Comparison of ENCODE assay signal across 16 cellular contexts in the genomic region with DNA sequence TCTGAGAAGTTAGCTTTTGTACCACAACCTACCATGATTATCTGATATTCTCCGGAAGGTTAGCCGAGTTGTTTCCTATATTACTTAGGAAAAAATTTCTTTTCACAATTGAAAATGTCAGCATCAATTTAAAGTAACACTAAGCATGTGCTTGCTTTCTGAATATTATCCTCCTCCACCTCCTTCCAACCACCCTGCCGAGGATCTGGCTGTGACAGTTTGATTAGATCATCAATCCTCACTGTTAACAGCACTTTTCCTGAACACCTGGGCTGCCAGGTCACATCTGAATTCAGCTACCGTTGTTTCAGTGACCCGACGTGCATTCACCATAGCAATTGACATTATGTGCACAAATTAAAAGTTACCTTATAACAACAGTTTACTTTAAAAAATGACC.
DNase-seq lines count a peak whose midpoint lies in the region; ATAC-seq and TF ChIP-seq lines count a peak whose summit lies in the region.
"Had no signal": no experiment of that assay in that cellular context is flagged by ENCODE, and none has a peak within 500 bp of the region (broad histone marks: within the 10 kb centered on the region; RNA-seq: fewer than 3 reads in every experiment).

No MANE protein-coding gene starts in this region.

- H3K27me3 ChIP-seq in mesendoderm (ENCODE audit: insufficient read depth, low read length, poor library complexity), result no peaks in the 10 kb centered on the region
- H3K27me3 ChIP-seq in PC-3 (ENCODE audit: low read length), result no peaks in the 10 kb centered on the region

- H3K23ac ChIP-seq in mesendoderm (ENCODE audit: low read length), result no peak overlapping the region

- no peak overlapping the region for H2BK120ac ChIP-seq in mesendoderm (ENCODE audit: low read depth, low read length)

- H3K4me1 ChIP-seq in OCI-LY7 (ENCODE audit: insufficient read depth, low read length, poor library complexity, severe bottlenecking) (peaks cover 35% of the 10 kb centered on the region), mesendoderm (ENCODE audit: control insufficient read depth, low read depth, low read length) (peaks cover 3% of the 10 kb centered on the region), PC-3 (ENCODE audit: insufficient read depth, low read length) (peaks cover 26% of the 10 kb centered on the region)

- no peak for TF ChIP-seq CTCF in OCI-LY7 (conservative IDR thresholded peaks at IDR 0.05; ENCODE audit: low read length)
- no peak for TF ChIP-seq CTCF in PC-3 (conservative IDR thresholded peaks at IDR 0.05; ENCODE audit: low read depth, low read length)

- intact Hi-C loops in OCI-LY7 (cut with micrococcal nuclease; ENCODE audit: unreplicated experiment), result no loop called here
- intact Hi-C loops in PC-3 (cut with micrococcal nuclease), result loop anchor here (5.0 kb wide), 2 partner anchors 93 to 143 kb away; no protein-coding TSS in a partner anchor

- H2AK5ac ChIP-seq in mesendoderm (ENCODE audit: low read length), result no peak overlapping the region

- peak overlapping the region; percentile 56 for H3K4me2 ChIP-seq in OCI-LY7 (ENCODE audit: low read length)
- no peak overlapping the region for H3K4me2 ChIP-seq in mesendoderm (ENCODE audit: low read length)
- H3K4me2 ChIP-seq in PC-3 (ENCODE audit: low read length), result no peak overlapping the region

- no peaks in the 10 kb centered on the region for H3K79me1 ChIP-seq in mesendoderm (ENCODE audit: low read length)

- H3K4me3 ChIP-seq in OCI-LY7 (ENCODE audit: low read depth, low read length, poor library complexity, severe bottlenecking) (peak overlapping the region; percentile 19), mesendoderm (ENCODE audit: low read length) (no peak overlapping the region), PC-3 (ENCODE audit: low read length) (no peak overlapping the region)

- H3K27ac ChIP-seq in OCI-LY7 (ENCODE audit: low read depth, low read length, poor library complexity, severe bottlenecking) (no peak overlapping the region), mesendoderm (ENCODE audit: low read depth, low read length) (no peak overlapping the region), PC-3 (ENCODE audit: low read length) (no peak overlapping the region), substantia nigra (ENCODE audit: low read depth, low read length, poor library complexity, severe bottlenecking) (no peak overlapping the region)
- H3K27ac ChIP-seq: 22Rv1 had no signal

- H3K9me2 ChIP-seq in OCI-LY7 (ENCODE audit: insufficient read depth, low read length) (no peaks in the 10 kb centered on the region), PC-3 (replicated peaks; ENCODE audit: low read length) (no peaks in the 10 kb centered on the region)

- H4K20me1 ChIP-seq in OCI-LY7 (ENCODE audit: insufficient read depth, low read length), result no peaks in the 10 kb centered on the region
- H4K20me1 ChIP-seq in PC-3 (ENCODE audit: low read length), result no peaks in the 10 kb centered on the region

- CTCF ChIA-PET in OCI-LY7 (lab: Charles Lee; ENCODE audit: unreplicated experiment), result no interaction called here
- CTCF ChIA-PET in PC-3 (lab: Charles Lee), result no interaction called here

- no CpG with 5 or more reads among the region's 6 CpGs for WGBS in mesendoderm (ENCODE audit: extremely low coverage, insufficient coverage, low lambda C conversion rate)

- DNase-seq in NCI-H1105 treated with DMSO at 0.1 percent for 48 hours (lab: John Stamatoyannopoulos, UW) (peak; percentile 6), NCI-H1105 (lab: John Stamatoyannopoulos, UW) (no peak), NCI-H146 (lab: John Stamatoyannopoulos, UW) (peak; percentile 93), OCI-LY7 (ENCODE audit: low spot score) (peak; percentile 20), mesendoderm (peak; percentile 35), PC-3 (no peak), substantia nigra (lab: John Stamatoyannopoulos, UW) (no peak)
- DNase-seq: left ventricle myocardium superior; NCI-H187 treated with DMSO at 0.1 percent for 48 hours; NK-92 treated with Interleukin-12 subunit alpha and Interleukin-12 subunit beta, amount 100 ng/mL, for 24 hours; T1000 had no signal

- H3K4ac ChIP-seq in mesendoderm (ENCODE audit: low read depth, low read length), result no peak overlapping the region

- H3F3A ChIP-seq in PC-3 (ENCODE audit: low read length, unreplicated experiment), result no peaks in the 10 kb centered on the region

- ATAC-seq in PC-3 (no peak), GM19463 (IDR thresholded peaks at IDR 0.05; ENCODE audit: unreplicated experiment) (no peak)
- ATAC-seq: activated CD4-positive, CD25-positive, alpha-beta regulatory T cell treated with anti-CD3 and anti-CD28 coated beads, Interleukin-2, amount 50 U/mL, for 24 hours; activated T-helper 17 cell treated with anti-CD3 and anti-CD28 coated beads, Interleukin-2, amount 50 U/mL, for 72 hours; left ventricle myocardium superior; Right ventricle myocardium inferior had no signal

- no peak overlapping the region for H4K8ac ChIP-seq in mesendoderm (ENCODE audit: low read depth, low read length)

- H2AFZ ChIP-seq in OCI-LY7 (ENCODE audit: low read length) (peak overlapping the region; percentile 9; the same call in 1 of the 2 replicates), PC-3 (ENCODE audit: low read length) (no peak overlapping the region)

- no peak overlapping the region for H2BK5ac ChIP-seq in mesendoderm (ENCODE audit: low read length)

- POLR2A ChIA-PET in OCI-LY7 (lab: Charles Lee), result interaction anchor here (0.8 kb wide), 1 partner anchor 8 kb away, joined by 3 read pairs; no protein-coding TSS in a partner anchor
- POLR2A ChIA-PET in PC-3 (lab: Charles Lee; ENCODE audit: unreplicated experiment), result no interaction called here

- no peak overlapping the region for H3K9ac ChIP-seq in mesendoderm (ENCODE audit: low read length)
- H3K9ac ChIP-seq in PC-3 (ENCODE audit: low read length), result no peak overlapping the region

- no peak overlapping the region for H4K5ac ChIP-seq in mesendoderm (ENCODE audit: low read length)

- H3K9me3 ChIP-seq in OCI-LY7 (ENCODE audit: low read length) (no peaks in the 10 kb centered on the region), PC-3 (ENCODE audit: low read length) (no peaks in the 10 kb centered on the region)

- H3K56ac ChIP-seq in mesendoderm (ENCODE audit: low read length), result no peak overlapping the region

- no peak overlapping the region for H2BK15ac ChIP-seq in mesendoderm (replicated peaks; ENCODE audit: low read depth)

- no peak overlapping the region for H3K18ac ChIP-seq in mesendoderm (ENCODE audit: low read length)

- BruUV-seq in OCI-LY7 (replicated peaks; lab: Mats Ljungman, UMichigan) (no TSS peak), PC-3 (replicated peaks; lab: Mats Ljungman, UMichigan) (no TSS peak)

- H3K36me3 ChIP-seq in OCI-LY7 (ENCODE audit: insufficient read depth, low read length) (no peaks in the 10 kb centered on the region), mesendoderm (ENCODE audit: control insufficient read depth, insufficient read depth, low read length) (no peaks in the 10 kb centered on the region), PC-3 (ENCODE audit: low read depth, low read length) (no peaks in the 10 kb centered on the region)

- H3K79me2 ChIP-seq in OCI-LY7 (ENCODE audit: insufficient read depth, low read depth, low read length) (no peaks in the 10 kb centered on the region), mesendoderm (ENCODE audit: control insufficient read depth, insufficient read depth, low read length) (no peaks in the 10 kb centered on the region), PC-3 (ENCODE audit: low read length) (no peaks in the 10 kb centered on the region)

Comparison
In these comparisons a context has a peak if more than half of its experiments do, and no peak if none do; other contexts are left out.
1. DNase-seq: peak in NCI-H1105 treated with DMSO at 0.1 percent for 48 hours (single experiment), NCI-H146 (single experiment), OCI-LY7 (single experiment) and mesendoderm (single experiment); none in NCI-H1105 (single experiment), PC-3 (single experiment) and substantia nigra (0 of 49).